1 cellular context compared by ENCODE assay signal in the genomic region with DNA sequence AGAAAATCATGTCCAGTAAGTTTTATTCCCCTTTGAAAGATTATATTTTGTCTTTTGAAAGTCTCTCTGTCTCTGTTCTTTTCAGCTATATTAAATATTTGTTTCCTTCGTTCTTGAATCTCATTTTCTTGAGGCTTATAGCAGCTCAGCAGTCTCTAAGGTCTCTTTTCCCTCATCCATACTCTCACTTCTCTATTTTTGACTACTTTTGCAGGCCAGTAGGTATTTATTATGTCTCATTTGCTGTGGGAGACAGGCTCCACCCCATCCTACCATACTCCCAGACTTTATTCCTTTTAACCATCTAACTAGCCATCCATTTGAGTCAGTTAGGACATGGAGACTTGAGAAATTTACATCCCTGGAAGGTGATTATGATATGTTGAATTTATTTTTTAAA.
TF ChIP-seq lines count a peak whose summit lies in the region.

No MANE protein-coding gene starts in this region.

TF ChIP-seq in SK-N-SH treated with all-trans-retinoic acid at 6 μM for 48 hours, 23 proteins besides CTCF, POLR2A, EP300 and RAD21 (continued from another document):
- TF ChIP-seq, protein P1, sequence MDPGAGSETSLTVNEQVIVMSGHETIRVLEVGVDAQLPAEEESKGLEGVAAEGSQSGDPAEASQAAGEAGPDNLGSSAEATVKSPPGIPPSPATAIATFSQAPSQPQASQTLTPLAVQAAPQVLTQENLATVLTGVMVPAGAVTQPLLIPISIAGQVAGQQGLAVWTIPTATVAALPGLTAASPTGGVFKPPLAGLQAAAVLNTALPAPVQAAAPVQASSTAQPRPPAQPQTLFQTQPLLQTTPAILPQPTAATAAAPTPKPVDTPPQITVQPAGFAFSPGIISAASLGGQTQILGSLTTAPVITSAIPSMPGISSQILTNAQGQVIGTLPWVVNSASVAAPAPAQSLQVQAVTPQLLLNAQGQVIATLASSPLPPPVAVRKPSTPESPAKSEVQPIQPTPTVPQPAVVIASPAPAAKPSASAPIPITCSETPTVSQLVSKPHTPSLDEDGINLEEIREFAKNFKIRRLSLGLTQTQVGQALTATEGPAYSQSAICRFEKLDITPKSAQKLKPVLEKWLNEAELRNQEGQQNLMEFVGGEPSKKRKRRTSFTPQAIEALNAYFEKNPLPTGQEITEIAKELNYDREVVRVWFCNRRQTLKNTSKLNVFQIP (CRISPR knock-in tag; IDR thresholded peaks at IDR 0.05; ENCODE audit: borderline replicate concordance, low read depth), result no peak
- no peak for TF ChIP-seq TCF4 (CRISPR knock-in tag; IDR thresholded peaks at IDR 0.05; ENCODE audit: borderline replicate concordance)
- TF ChIP-seq, protein P2, sequence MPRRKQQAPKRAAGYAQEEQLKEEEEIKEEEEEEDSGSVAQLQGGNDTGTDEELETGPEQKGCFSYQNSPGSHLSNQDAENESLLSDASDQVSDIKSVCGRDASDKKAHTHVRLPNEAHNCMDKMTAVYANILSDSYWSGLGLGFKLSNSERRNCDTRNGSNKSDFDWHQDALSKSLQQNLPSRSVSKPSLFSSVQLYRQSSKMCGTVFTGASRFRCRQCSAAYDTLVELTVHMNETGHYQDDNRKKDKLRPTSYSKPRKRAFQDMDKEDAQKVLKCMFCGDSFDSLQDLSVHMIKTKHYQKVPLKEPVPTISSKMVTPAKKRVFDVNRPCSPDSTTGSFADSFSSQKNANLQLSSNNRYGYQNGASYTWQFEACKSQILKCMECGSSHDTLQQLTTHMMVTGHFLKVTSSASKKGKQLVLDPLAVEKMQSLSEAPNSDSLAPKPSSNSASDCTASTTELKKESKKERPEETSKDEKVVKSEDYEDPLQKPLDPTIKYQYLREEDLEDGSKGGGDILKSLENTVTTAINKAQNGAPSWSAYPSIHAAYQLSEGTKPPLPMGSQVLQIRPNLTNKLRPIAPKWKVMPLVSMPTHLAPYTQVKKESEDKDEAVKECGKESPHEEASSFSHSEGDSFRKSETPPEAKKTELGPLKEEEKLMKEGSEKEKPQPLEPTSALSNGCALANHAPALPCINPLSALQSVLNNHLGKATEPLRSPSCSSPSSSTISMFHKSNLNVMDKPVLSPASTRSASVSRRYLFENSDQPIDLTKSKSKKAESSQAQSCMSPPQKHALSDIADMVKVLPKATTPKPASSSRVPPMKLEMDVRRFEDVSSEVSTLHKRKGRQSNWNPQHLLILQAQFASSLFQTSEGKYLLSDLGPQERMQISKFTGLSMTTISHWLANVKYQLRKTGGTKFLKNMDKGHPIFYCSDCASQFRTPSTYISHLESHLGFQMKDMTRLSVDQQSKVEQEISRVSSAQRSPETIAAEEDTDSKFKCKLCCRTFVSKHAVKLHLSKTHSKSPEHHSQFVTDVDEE (CRISPR knock-in tag; IDR thresholded peaks at IDR 0.05), result no peak
- TF ChIP-seq PPARA (CRISPR knock-in tag; IDR thresholded peaks at IDR 0.05; ENCODE audit: borderline replicate concordance), result no peak
- no peak for TF ChIP-seq ZFP30 (CRISPR knock-in tag; IDR thresholded peaks at IDR 0.05)
- TF ChIP-seq OSR1 (CRISPR knock-in tag; IDR thresholded peaks at IDR 0.05), result no peak
- no peak for TF ChIP-seq SNAI2 (CRISPR knock-in tag; IDR thresholded peaks at IDR 0.05)
